ENCODE assay signal across 8 cellular contexts in the genomic region with DNA sequence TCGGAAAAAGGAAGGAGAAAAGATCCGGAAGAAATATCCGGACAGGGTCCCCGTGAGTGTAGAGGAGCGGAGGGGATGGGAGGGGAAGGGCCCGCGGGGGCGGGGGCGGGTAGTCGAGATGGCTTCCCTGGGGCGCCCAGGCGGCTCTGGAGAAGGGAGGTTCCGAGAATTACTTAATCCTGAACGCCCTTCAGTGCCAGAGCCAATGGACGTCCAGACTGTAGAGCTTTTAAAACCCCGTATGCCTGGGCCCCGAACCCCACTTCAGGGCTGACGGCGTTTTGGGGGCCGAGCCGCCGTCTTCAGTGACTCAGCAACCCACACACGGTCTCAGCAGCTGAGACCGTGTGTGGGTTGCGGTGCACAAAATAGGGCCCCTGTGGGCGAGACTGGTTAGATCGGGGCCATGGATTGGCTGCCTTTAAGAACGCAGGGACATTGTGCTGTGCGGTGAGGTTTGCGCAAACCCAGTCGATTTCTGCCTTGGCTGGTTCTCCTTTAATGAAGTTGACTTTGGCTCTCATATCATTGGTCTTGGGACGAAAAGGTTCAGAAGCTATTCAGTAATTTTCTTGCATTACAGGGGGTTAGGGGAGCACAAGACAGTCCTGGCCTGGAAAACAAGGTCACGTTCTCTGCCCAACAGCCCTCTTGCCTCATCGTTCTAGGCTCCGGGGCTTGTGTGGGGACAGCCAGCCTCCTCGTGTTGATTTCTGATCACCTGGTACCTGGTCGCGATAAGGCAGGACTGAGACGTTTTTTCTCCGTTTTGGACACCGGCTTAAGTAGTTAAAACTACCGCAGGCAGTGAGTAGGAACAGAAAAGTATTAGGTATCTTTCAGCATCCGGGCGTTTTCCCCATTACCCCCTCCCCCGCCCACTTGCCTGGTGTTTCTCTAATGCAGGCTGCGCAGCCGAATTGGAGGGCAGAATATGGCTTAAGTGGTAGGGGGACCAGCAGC. TPM values are rescaled to one million over a fixed set of nuclear protein-coding genes. Genes with fewer than 3 reads are reported as not detected.
DNase-seq lines count a peak whose midpoint lies in the region; ATAC-seq and TF ChIP-seq lines count a peak whose summit lies in the region.

No MANE protein-coding gene starts in this region.

- no peaks in the 10 kb centered on the region for H3K27me3 ChIP-seq in lower lobe of right lung (ENCODE audit: low read depth)

- peak overlapping the region; percentile 85 for H3K27ac Mint-ChIP-seq in activated CD4-positive, alpha-beta memory T cell treated with anti-CD3 and anti-CD28 coated beads, Interleukin-2, amount 10 ng/mL, durations not matched to agents 7 days and 5 days

- peak; percentile 63 for DNase-seq in GM12865 (ENCODE audit: low read depth)
- DNase-seq in NCI-H526 (lab: John Stamatoyannopoulos, UW) = peak; percentile 43 to 71
- peak; percentile 78 for DNase-seq in activated CD4-positive, alpha-beta memory T cell treated with anti-CD3 and anti-CD28 coated beads, Interleukin-2, amount 10 ng/mL, durations not matched to agents 7 days and 5 days
- DNase-seq in ecto neural progenitor cell (ENCODE audit: low spot score) = peak; percentile 79
- peak; percentile 90 for DNase-seq in lower lobe of right lung
- DNase-seq in stimulated activated CD4-positive, alpha-beta T cell treated with anti-CD3 and anti-CD28 coated beads, Interleukin-4, amount 100 ng/mL, for 4 hours = peak; percentile 63 to 81

- H3K9me3 ChIP-seq in lower lobe of right lung = no peaks in the 10 kb centered on the region

- POLR2A ChIA-PET in activated CD4-positive, alpha-beta memory T cell treated with anti-CD3 and anti-CD28 coated beads, Interleukin-2, amount 10 ng/mL, durations not matched to agents 7 days and 5 days (lab: Charles Lee) = interaction anchor here (0.7 to 2.2 kb wide), 9 partner anchors 14 to 958 kb away, joined by 3 to 7 read pairs (median 5); a partner anchor contains a TSS

- peak; percentile 64 for ATAC-seq in HG02642 (IDR thresholded peaks at IDR 0.05; ENCODE audit: poor library complexity, unreplicated experiment)
- peak; percentile 70 to 84 for ATAC-seq in lower lobe of right lung
- no peak for ATAC-seq in HG03520 (IDR thresholded peaks at IDR 0.05; ENCODE audit: unreplicated experiment)

- H3K4me1 Mint-ChIP-seq in activated CD4-positive, alpha-beta memory T cell treated with anti-CD3 and anti-CD28 coated beads, Interleukin-2, amount 10 ng/mL, durations not matched to agents 7 days and 5 days = peaks cover 33% of the 10 kb centered on the region

- H3K27ac ChIP-seq in lower lobe of right lung = peak overlapping the region; percentile 99

- CTCF ChIA-PET in activated CD4-positive, alpha-beta memory T cell treated with anti-CD3 and anti-CD28 coated beads, Interleukin-2, amount 10 ng/mL, durations not matched to agents 7 days and 5 days (lab: Charles Lee) = interaction anchor here (1.0 to 2.6 kb wide), 4 partner anchors 44 to 400 kb away, joined by 4 to 9 read pairs (median 4); no protein-coding TSS in a partner anchor

- intact Hi-C loops in lower lobe of right lung (cut with DNase I) = no loop called here

- peaks cover 8% of the 10 kb centered on the region for H3K36me3 ChIP-seq in lower lobe of right lung

- TF ChIP-seq CTCF in GM12865 (IDR thresholded peaks at IDR 0.05; ENCODE audit: insufficient read depth, low read depth, low read length, missing control alignments) (no peak), lower lobe of right lung (IDR thresholded peaks at IDR 0.05) (no peak)

- peak overlapping the region; percentile 68 for H3K4me3 ChIP-seq in GM12865 (ENCODE audit: low read depth, low read length)
- H3K4me3 ChIP-seq in lower lobe of right lung = peak overlapping the region; percentile 81

- H3K9me3 Mint-ChIP-seq in activated CD4-positive, alpha-beta memory T cell treated with anti-CD3 and anti-CD28 coated beads, Interleukin-2, amount 10 ng/mL, durations not matched to agents 7 days and 5 days = no peaks in the 10 kb centered on the region

- peaks cover 2% of the 10 kb centered on the region for H3K27me3 Mint-ChIP-seq in activated CD4-positive, alpha-beta memory T cell treated with anti-CD3 and anti-CD28 coated beads, Interleukin-2, amount 10 ng/mL, durations not matched to agents 7 days and 5 days

- peaks cover 8% of the 10 kb centered on the region for H3K36me3 Mint-ChIP-seq in activated CD4-positive, alpha-beta memory T cell treated with anti-CD3 and anti-CD28 coated beads, Interleukin-2, amount 10 ng/mL, durations not matched to agents 7 days and 5 days (ENCODE audit: low read depth)

- H3K4me1 ChIP-seq in lower lobe of right lung = peaks cover 31% of the 10 kb centered on the region

- H3K4me3 Mint-ChIP-seq in activated CD4-positive, alpha-beta memory T cell treated with anti-CD3 and anti-CD28 coated beads, Interleukin-2, amount 10 ng/mL, durations not matched to agents 7 days and 5 days = peak overlapping the region; percentile 91

RNA-seq across cellular contexts. Expression of a gene that starts 0.8 kb away (rescaled TPM):
- 10 to 100 TPM; 13.1 to 14.0 TPM for total RNA-seq in activated CD4-positive, alpha-beta memory T cell treated with anti-CD3 and anti-CD28 coated beads, Interleukin-2, amount 10 ng/mL, durations not matched to agents 7 days and 5 days
- 108 TPM for total RNA-seq in lower lobe of right lung

RNA-seq across cellular contexts. Expression of a gene that starts 34.6 kb away (rescaled TPM):
- total RNA-seq in activated CD4-positive, alpha-beta memory T cell treated with anti-CD3 and anti-CD28 coated beads, Interleukin-2, amount 10 ng/mL, durations not matched to agents 7 days and 5 days = not detected
- total RNA-seq in lower lobe of right lung = 3.6 TPM

RNA-seq across cellular contexts. Expression of a gene that starts 41.5 kb away (rescaled TPM):
- total RNA-seq in activated CD4-positive, alpha-beta memory T cell treated with anti-CD3 and anti-CD28 coated beads, Interleukin-2, amount 10 ng/mL, durations not matched to agents 7 days and 5 days = not detected
- 172 TPM for total RNA-seq in lower lobe of right lung

Comparison
In these comparisons a context has a peak if more than half of its experiments do, and no peak if none do; other contexts are left out.
1. RNA of a gene that starts 41.5 kb away (total RNA-seq): 172 TPM in lower lobe of right lung (single experiment); not detected in activated CD4-positive, alpha-beta memory T cell treated with anti-CD3 and anti-CD28 coated beads, Interleukin-2, amount 10 ng/mL, durations not matched to agents 7 days and 5 days; every median in the first group is over 100 times any median in the second.
2. Peak in every context shown above with its lines, with median percentiles within 50 percentile points of each other: DNase-seq.